ENCODE assay signal across 9 cellular contexts in genomic region chr13:28568286-28568685, GRCh38.
A peak's percentile ranks its signal among the peaks of the same experiment; 100 is the strongest.
DNase-seq lines count a peak whose midpoint lies in the region; ATAC-seq and TF ChIP-seq lines count a peak whose summit lies in the region.
"Had no signal": no experiment of that assay in that cellular context is flagged by ENCODE, and none has a peak within 500 bp of the region (broad histone marks: within the 10 kb centered on the region; RNA-seq: fewer than 3 reads in every experiment).

No MANE protein-coding gene starts in this region.

- H3K27me3 Mint-ChIP-seq in WTC11 (ENCODE audit: low read depth), result no peaks in the 10 kb centered on the region; the same call in 1 of the 2 replicates

- ATAC-seq in HG02571 (IDR thresholded peaks at IDR 0.05; ENCODE audit: unreplicated experiment) (peak; percentile 65), HG03565 (IDR thresholded peaks at IDR 0.05; ENCODE audit: unreplicated experiment) (no peak), GM19397 (IDR thresholded peaks at IDR 0.05; ENCODE audit: unreplicated experiment) (no peak), WTC11 (no peak)
- ATAC-seq: T-cell had no signal

- H3K4me3 ChIP-seq in SK-N-SH (ENCODE audit: low read depth in 2 of 2, low read length in 1 of 2), result no peak overlapping the region

- no peaks in the 10 kb centered on the region for H3K27me3 ChIP-seq in SK-N-SH (ENCODE audit: insufficient read depth)

- no peaks in the 10 kb centered on the region for H3K36me3 Mint-ChIP-seq in WTC11
- H3K36me3 Mint-ChIP-seq: T-cell had no signal

- DNase-seq in Ammon's horn (ENCODE audit: low spot score), result peak; percentile 62
- peak; percentile 46 for DNase-seq in SK-N-SH
- peak; percentile 26 for DNase-seq in iris pigment epithelial cell (ENCODE audit: low read depth)
- no peak for DNase-seq in germinal center (ENCODE audit: low spot score)
- DNase-seq in WTC11 (ENCODE audit: low spot score), result no peak
- DNase-seq: T-cell had no signal

- no peak overlapping the region for H3K27ac Mint-ChIP-seq in WTC11
- H3K27ac Mint-ChIP-seq: T-cell had no signal

- TF ChIP-seq RAD21 in SK-N-SH (IDR thresholded peaks at IDR 0.05; ENCODE audit: low read length), result no peak

- WGBS in SK-N-SH (ENCODE audit: low lambda C conversion rate), result 56% methylated on average over 1 of the region's 3 CpGs

- no peaks in the 10 kb centered on the region for H3K36me3 ChIP-seq in SK-N-SH (replicated peaks in 1 of 2; ENCODE audit: control insufficient read depth in 1 of 2, insufficient read depth in 2 of 2, low read length in 1 of 2)

- H3K9me3 Mint-ChIP-seq in WTC11, result no peaks in the 10 kb centered on the region
- H3K9me3 Mint-ChIP-seq: T-cell had no signal

- no peak overlapping the region for H3K4me2 ChIP-seq in SK-N-SH

- peaks cover 26% of the 10 kb centered on the region for H3K4me1 Mint-ChIP-seq in WTC11
- H3K4me1 Mint-ChIP-seq: T-cell had no signal

- H3K4me1 ChIP-seq in SK-N-SH (ENCODE audit: control insufficient read depth in 1 of 2, insufficient read depth in 2 of 2, low read depth in 1 of 2, low read length in 1 of 2), result peaks cover 0 to 7% of the 10 kb centered on the region in 2 experiments; a peak in 1 of 4 replicates

- H4K20me1 ChIP-seq in SK-N-SH (ENCODE audit: insufficient read depth), result no peaks in the 10 kb centered on the region

- TF ChIP-seq CTCF in SK-N-SH (IDR thresholded peaks at IDR 0.05), result no peak
- no peak for TF ChIP-seq CTCF in WTC11 (IDR thresholded peaks at IDR 0.05)

- no peak overlapping the region for H3K9ac ChIP-seq in SK-N-SH

- CTCF ChIA-PET in SK-N-SH (lab: Yijun Ruan, JAX) (no interaction called here), WTC11 (lab: Charles Lee) (interaction anchor here (1.0 kb wide), 1 partner anchor 20 kb away, joined by 3 read pairs; no protein-coding TSS in a partner anchor)

- H3K9me2 ChIP-seq in SK-N-SH, result no peaks in the 10 kb centered on the region

- 0 out of 4 replicates have a peak, but pooled peaks of 1 of the 2 experiments have one; percentile 18 for TF ChIP-seq EP300 in SK-N-SH (IDR thresholded peaks at IDR 0.05; ENCODE audit: borderline replicate concordance in 1 of 2, low read depth in 1 of 2, low read length in 1 of 2)

- no peaks in the 10 kb centered on the region for H3K9me3 ChIP-seq in SK-N-SH

- no peaks in the 10 kb centered on the region for H3K79me2 ChIP-seq in SK-N-SH (ENCODE audit: insufficient read depth)

- no peaks in the 10 kb centered on the region for H3F3A ChIP-seq in SK-N-SH (replicated peaks; ENCODE audit: insufficient read depth)

- no peak overlapping the region for H3K27ac ChIP-seq in SK-N-SH (ENCODE audit: low read depth in 2 of 2, low read length in 1 of 2)

- POLR2A ChIA-PET in SK-N-SH (lab: Yijun Ruan, JAX), result no interaction called here
- POLR2A ChIA-PET in WTC11 (lab: Charles Lee), result no interaction called here

- no peak overlapping the region for H2AFZ ChIP-seq in SK-N-SH (ENCODE audit: low read depth)

- H3K4me3 Mint-ChIP-seq in WTC11, result no peak overlapping the region
- H3K4me3 Mint-ChIP-seq: T-cell had no signal

TF ChIP-seq in SK-N-SH, 30 proteins besides CTCF, POLR2A, EP300 and RAD21 (continues in another document):
- TF ChIP-seq, protein P1, sequence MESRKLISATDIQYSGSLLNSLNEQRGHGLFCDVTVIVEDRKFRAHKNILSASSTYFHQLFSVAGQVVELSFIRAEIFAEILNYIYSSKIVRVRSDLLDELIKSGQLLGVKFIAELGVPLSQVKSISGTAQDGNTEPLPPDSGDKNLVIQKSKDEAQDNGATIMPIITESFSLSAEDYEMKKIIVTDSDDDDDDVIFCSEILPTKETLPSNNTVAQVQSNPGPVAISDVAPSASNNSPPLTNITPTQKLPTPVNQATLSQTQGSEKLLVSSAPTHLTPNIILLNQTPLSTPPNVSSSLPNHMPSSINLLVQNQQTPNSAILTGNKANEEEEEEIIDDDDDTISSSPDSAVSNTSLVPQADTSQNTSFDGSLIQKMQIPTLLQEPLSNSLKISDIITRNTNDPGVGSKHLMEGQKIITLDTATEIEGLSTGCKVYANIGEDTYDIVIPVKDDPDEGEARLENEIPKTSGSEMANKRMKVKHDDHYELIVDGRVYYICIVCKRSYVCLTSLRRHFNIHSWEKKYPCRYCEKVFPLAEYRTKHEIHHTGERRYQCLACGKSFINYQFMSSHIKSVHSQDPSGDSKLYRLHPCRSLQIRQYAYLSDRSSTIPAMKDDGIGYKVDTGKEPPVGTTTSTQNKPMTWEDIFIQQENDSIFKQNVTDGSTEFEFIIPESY (IDR thresholded peaks at IDR 0.05; ENCODE audit: borderline replicate concordance, low read depth), result no peak
- no peak for TF ChIP-seq FOSL2 (IDR thresholded peaks at IDR 0.05; ENCODE audit: borderline replicate concordance, low read depth)
- no peak for TF ChIP-seq USF2 (IDR thresholded peaks at IDR 0.05; ENCODE audit: borderline replicate concordance, low read depth, low read length)
- TF ChIP-seq, protein P2, sequence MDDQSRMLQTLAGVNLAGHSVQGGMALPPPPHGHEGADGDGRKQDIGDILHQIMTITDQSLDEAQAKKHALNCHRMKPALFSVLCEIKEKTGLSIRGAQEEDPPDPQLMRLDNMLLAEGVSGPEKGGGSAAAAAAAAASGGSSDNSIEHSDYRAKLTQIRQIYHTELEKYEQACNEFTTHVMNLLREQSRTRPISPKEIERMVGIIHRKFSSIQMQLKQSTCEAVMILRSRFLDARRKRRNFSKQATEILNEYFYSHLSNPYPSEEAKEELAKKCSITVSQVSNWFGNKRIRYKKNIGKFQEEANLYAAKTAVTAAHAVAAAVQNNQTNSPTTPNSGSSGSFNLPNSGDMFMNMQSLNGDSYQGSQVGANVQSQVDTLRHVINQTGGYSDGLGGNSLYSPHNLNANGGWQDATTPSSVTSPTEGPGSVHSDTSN (IDR thresholded peaks at IDR 0.05), result 0 out of 2 replicates have a peak, but pooled peaks have one; percentile 18
- TF ChIP-seq RFX5 (IDR thresholded peaks at IDR 0.05; ENCODE audit: low read length), result no peak
- TF ChIP-seq MEF2A (IDR thresholded peaks at IDR 0.05; ENCODE audit: borderline replicate concordance, low read depth), result no peak
- TF ChIP-seq NFIC (IDR thresholded peaks at IDR 0.05; ENCODE audit: borderline replicate concordance), result peak; percentile 66; the same call in 1 of the 2 replicates

TF ChIP-seq in WTC11, 78 proteins besides CTCF, POLR2A, EP300 and RAD21:
- no peak for TF ChIP-seq ZNF671 (CRISPR knock-in tag; IDR thresholded peaks at IDR 0.05)
- no peak for TF ChIP-seq RORB (CRISPR knock-in tag; IDR thresholded peaks at IDR 0.05)
- TF ChIP-seq, protein P3, sequence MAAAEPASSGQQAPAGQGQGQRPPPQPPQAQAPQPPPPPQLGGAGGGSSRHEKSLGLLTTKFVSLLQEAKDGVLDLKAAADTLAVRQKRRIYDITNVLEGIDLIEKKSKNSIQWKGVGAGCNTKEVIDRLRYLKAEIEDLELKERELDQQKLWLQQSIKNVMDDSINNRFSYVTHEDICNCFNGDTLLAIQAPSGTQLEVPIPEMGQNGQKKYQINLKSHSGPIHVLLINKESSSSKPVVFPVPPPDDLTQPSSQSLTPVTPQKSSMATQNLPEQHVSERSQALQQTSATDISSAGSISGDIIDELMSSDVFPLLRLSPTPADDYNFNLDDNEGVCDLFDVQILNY (CRISPR knock-in tag; IDR thresholded peaks at IDR 0.05), result no peak
- TF ChIP-seq SP1 (CRISPR knock-in tag; conservative IDR thresholded peaks at IDR 0.05), result no peak

Comparison
In these comparisons a context has a peak if more than half of its experiments do, and no peak if none do; other contexts are left out.
1. DNase-seq: peak in Ammon's horn (single experiment), SK-N-SH (single experiment) and iris pigment epithelial cell (single experiment); none in germinal center (single experiment) and WTC11 (single experiment).